In the genomic region with DNA sequence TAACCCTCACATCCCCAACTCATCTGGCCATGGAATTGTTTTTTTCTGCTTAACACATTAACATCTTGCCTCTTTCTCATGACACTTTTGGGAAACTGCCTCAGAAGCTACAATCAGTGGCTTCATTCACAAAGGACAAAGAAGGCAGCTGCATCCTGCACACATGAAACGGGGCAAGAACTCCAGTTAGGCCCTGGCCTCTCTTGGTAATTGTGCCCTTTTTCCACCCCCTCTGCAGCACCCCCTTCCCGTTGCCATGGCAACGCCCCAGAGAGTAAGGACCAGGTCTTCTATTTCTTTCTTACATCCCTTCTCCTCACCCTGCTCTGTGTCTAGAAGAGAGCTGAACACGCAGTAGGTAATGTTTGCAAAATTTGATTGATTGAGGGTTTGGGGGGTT, we compare ENCODE assay signal across 18 cellular contexts.
DNase-seq lines count a peak whose midpoint lies in the region; ATAC-seq and TF ChIP-seq lines count a peak whose summit lies in the region.
"Had no signal": no experiment of that assay in that cellular context is flagged by ENCODE, and none has a peak within 500 bp of the region (broad histone marks: within the 10 kb centered on the region; RNA-seq: fewer than 3 reads in every experiment).

No MANE protein-coding gene starts in this region.

- no peaks in the 10 kb centered on the region for H3K36me3 Mint-ChIP-seq in GM23338 (ENCODE audit: low read depth)
- H3K36me3 Mint-ChIP-seq: CD4-positive, CD25-positive, alpha-beta regulatory T cell had no signal

- intact Hi-C loops in head of caudate nucleus (cut with DNase I) = loop anchor here (10.0 kb wide), 1 partner anchor 52 kb away; no protein-coding TSS in a partner anchor

- H3K4me3 ChIP-seq in GM23338 = no peak overlapping the region
- H3K4me3 ChIP-seq: GM23248 had no signal

- no peak overlapping the region for H3K4me3 Mint-ChIP-seq in GM23338
- H3K4me3 Mint-ChIP-seq: CD4-positive, CD25-positive, alpha-beta regulatory T cell; IgD-negative memory B cell had no signal

- no peak overlapping the region for H3K4me2 ChIP-seq in GM23338

- no peak overlapping the region for H3K27ac ChIP-seq in GM23338 (ENCODE audit: low read depth)
- H3K27ac ChIP-seq: GM23248 had no signal

- DNase-seq in GM23338 (ENCODE audit: low spot score) = peak; percentile 11
- DNase-seq in NCI-H2227 treated with DMSO at 0.1 percent for 48 hours (lab: John Stamatoyannopoulos, UW) = peak; percentile 74
- peak in 33 of 42 donors; percentile 15 to 77 (median 36) for DNase-seq in head of caudate nucleus
- peak; percentile 74 for DNase-seq in pons (ENCODE audit: low spot score)
- no peak for DNase-seq in activated T-cell treated with anti-CD3 and anti-CD28 coated beads, Interleukin-2, amount 50 U/mL, for 48 hours
- no peak for DNase-seq in CD1c-positive myeloid dendritic cell (ENCODE audit: extremely low spot score)
- no peak for DNase-seq in NCI-H1417 treated with DMSO at 0.1 percent for 48 hours (lab: John Stamatoyannopoulos, UW)
- DNase-seq: ACHN; AML-193; CD4-positive, CD25-positive, alpha-beta regulatory T cell; GM23248; NCI-H1105 treated with DMSO at 0.1 percent for 48 hours; NCI-H187 treated with DMSO at 0.1 percent for 48 hours; NCI-H524; Right ventricle myocardium superior had no signal

- H3F3A ChIP-seq in GM23338 (replicated peaks; ENCODE audit: low read depth) = no peaks in the 10 kb centered on the region

- H3K4me1 ChIP-seq in GM23338 (ENCODE audit: insufficient read depth) = no peaks in the 10 kb centered on the region

- no peak overlapping the region for H3K27ac Mint-ChIP-seq in GM23338

- no peaks in the 10 kb centered on the region for H3K36me3 ChIP-seq in GM23338 (ENCODE audit: insufficient read depth)

- no peaks in the 10 kb centered on the region for H3K27me3 Mint-ChIP-seq in GM23338 (ENCODE audit: insufficient read depth, low read depth, poor library complexity)
- H3K27me3 Mint-ChIP-seq: CD4-positive, CD25-positive, alpha-beta regulatory T cell had no signal

- H2AFZ ChIP-seq in GM23338 = peak overlapping the region; percentile 74; the same call in 1 of the 2 replicates
- H2AFZ ChIP-seq: GM23248 had no signal

- 0 out of 2 replicates have a peak, but pooled peaks cover 5% of the 10 kb centered on the region for H3K9me2 ChIP-seq in GM23338 (ENCODE audit: insufficient read depth)

- no peaks in the 10 kb centered on the region for H3K79me2 ChIP-seq in GM23338 (replicated peaks; ENCODE audit: insufficient read depth)

- no peak for TF ChIP-seq CTCF in GM23338 (conservative IDR thresholded peaks at IDR 0.05; ENCODE audit: low read depth in 2 of 2)

- H3K9me3 Mint-ChIP-seq in GM23338 = no peaks in the 10 kb centered on the region; the same call in 2 of the 3 replicates

- H4K20me1 ChIP-seq in GM23338 (replicated peaks; ENCODE audit: insufficient read depth) = no peaks in the 10 kb centered on the region

- H3K27me3 ChIP-seq in GM23338 (ENCODE audit: insufficient read depth) = no peaks in the 10 kb centered on the region

- no peaks in the 10 kb centered on the region for H3K4me1 Mint-ChIP-seq in GM23338
- H3K4me1 Mint-ChIP-seq: CD4-positive, CD25-positive, alpha-beta regulatory T cell had no signal

- ATAC-seq in GM23338 = no peak
- ATAC-seq: HCT116, SK-N-SH treated with all-trans-retinoic acid at 6 μM for 48 hours had no signal

TF ChIP-seq in GM23338, 12 proteins besides CTCF, POLR2A, EP300 and RAD21:
- TF ChIP-seq NANOG (IDR thresholded peaks at IDR 0.05; ENCODE audit: borderline replicate concordance) (no peak), POLR2AphosphoS5 (IDR thresholded peaks at IDR 0.05; ENCODE audit: low read depth) (no peak), ZNF331 (CRISPR knock-in tag; IDR thresholded peaks at IDR 0.05; ENCODE audit: low read depth) (no peak), EZH2 (IDR thresholded peaks at IDR 0.05; ENCODE audit: low read depth, unreplicated experiment) (no peak), ZNF462 (CRISPR knock-in tag; IDR thresholded peaks at IDR 0.05) (no peak), JUNB (IDR thresholded peaks at IDR 0.05; ENCODE audit: unreplicated experiment) (no peak), ZNF114 (CRISPR knock-in tag; IDR thresholded peaks at IDR 0.05) (no peak)
TF ChIP-seq in GM23338: peak in this region for 0.

Comparison
In these comparisons a context has a peak if more than half of its experiments do, and no peak if none do; other contexts are left out.
1. DNase-seq: peak in GM23338 (single experiment), NCI-H2227 treated with DMSO at 0.1 percent for 48 hours (single experiment), head of caudate nucleus (33 of 42) and pons (single experiment); none in activated T-cell treated with anti-CD3 and anti-CD28 coated beads, Interleukin-2, amount 50 U/mL, for 48 hours (0 of 2), CD1c-positive myeloid dendritic cell (single experiment) and NCI-H1417 treated with DMSO at 0.1 percent for 48 hours (single experiment).